Comparison of ENCODE assay signal across 19 cellular contexts in the genomic region with DNA sequence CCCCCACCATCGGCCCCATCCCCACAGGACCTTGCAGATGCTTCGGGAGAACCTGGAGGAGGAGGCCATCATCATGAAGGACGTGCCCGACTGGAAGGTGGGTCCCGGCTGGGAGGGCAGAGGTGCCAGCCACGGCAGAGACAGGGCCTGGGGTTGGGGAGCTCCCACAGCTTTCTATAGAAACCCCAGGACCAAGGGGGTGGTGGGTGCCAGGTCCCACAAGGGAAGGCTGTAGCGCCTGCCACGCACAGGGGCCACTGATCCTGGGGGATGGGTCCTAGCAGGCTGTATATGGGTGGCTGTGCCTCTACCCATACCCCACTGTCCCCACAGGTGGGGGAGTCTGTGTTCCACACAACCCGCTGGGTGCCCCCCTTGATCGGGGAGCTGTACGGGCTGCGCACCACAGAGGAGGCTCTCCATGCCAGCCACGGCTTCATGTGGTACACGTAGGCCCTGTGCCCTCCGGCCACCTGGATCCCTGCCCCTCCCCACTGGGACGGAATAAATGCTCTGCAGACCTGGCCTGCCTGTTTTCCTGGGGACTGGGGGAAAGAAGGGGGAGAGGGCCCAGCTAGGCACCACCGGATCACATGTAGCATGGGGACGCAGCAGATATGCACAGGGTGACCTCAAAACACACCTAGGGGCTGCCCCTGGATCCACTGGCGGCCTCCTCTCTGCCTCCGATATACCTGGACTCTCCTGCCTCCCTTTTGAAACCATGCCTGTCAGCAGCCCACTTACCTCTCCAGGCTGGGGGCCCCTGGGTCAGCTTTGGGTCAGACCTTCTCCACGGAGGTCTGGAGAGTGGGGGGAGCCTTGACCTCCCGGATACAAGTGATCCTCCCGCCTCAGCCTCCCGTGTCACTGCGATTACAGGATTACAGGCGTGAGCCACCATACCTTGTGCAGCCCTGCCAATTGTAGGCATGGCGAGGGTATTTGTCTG. TPM values are rescaled to one million over a fixed set of nuclear protein-coding genes. Genes with fewer than 3 reads are reported as not detected.
"Had no signal": no experiment of that assay in that cellular context is flagged by ENCODE, and none has a peak within 500 bp of the region (broad histone marks: within the 10 kb centered on the region; RNA-seq: fewer than 3 reads in every experiment).

No MANE protein-coding gene starts in this region.

- H3K9ac ChIP-seq: neural progenitor cell had no signal

- H3K27ac ChIP-seq: body of pancreas, heart right ventricle, neural progenitor cell, thoracic aorta, vagina, VCaP had no signal

- H3K27me3 ChIP-seq: body of pancreas, cardiac muscle cell, heart right ventricle, neural progenitor cell, vagina had no signal

- H3K9me3 ChIP-seq: body of pancreas, heart right ventricle, thoracic aorta, vagina had no signal

- H3K4me3 ChIP-seq: body of pancreas, cardiac muscle cell, neural progenitor cell, thoracic aorta had no signal

- ATAC-seq: activated CD4-positive, CD25-positive, alpha-beta regulatory T cell treated with anti-CD3 and anti-CD28 coated beads, Interleukin-2, amount 50 U/mL, for 24 hours; activated CD8-positive, alpha-beta memory T cell treated with anti-CD3 and anti-CD28 coated beads, Interleukin-2, amount 10 ng/mL, durations not matched to agents 7 days and 5 days; activated CD8-positive, alpha-beta T cell treated with anti-CD3 and anti-CD28 coated beads for 36 hours; body of pancreas; naive thymus-derived CD8-positive, alpha-beta T cell; stimulated activated naive B cell treated with anti-CD40 and anti-IgM and Interleukin-4, amounts not matched to agents 10 μg/mL and 1 μg/mL and 100 μg/mL, for 72 hours had no signal

- DNase-seq: activated CD4-positive, alpha-beta T cell treated with anti-CD3 and anti-CD28 coated beads, Interleukin-2, amount 10 ng/mL, durations not matched to agents 24 days and 14 days; activated CD8-positive, alpha-beta memory T cell treated with anti-CD3 and anti-CD28 coated beads, Interleukin-2, amount 10 ng/mL, durations not matched to agents 7 days and 5 days; activated CD8-positive, alpha-beta T cell treated with anti-CD3 and anti-CD28 coated beads for 36 hours; activated gamma-delta T cell treated with Interleukin-2 at 50 U/mL for 16 hours; activated T-cell treated with anti-CD3 and anti-CD28 coated beads for 4 hours; body of pancreas; effector CD4-positive, alpha-beta T cell; naive thymus-derived CD8-positive, alpha-beta T cell; stimulated activated CD4-positive, alpha-beta T cell treated with anti-CD3 and anti-CD28 coated beads, Interleukin-2, amount 100 ng/mL, for 48 hours; stimulated activated CD8-positive, alpha-beta memory T cell treated with anti-CD3 and anti-CD28 coated beads, Interleukin-4, amount 100 ng/mL, for 48 hours; stimulated activated naive B cell treated with anti-CD40 and anti-IgM and Interleukin-4, amounts not matched to agents 10 μg/mL and 1 μg/mL and 100 μg/mL, for 72 hours had no signal

- H2AFZ ChIP-seq: neural progenitor cell had no signal

- H3K36me3 ChIP-seq: neural progenitor cell had no signal

RNA-seq across cellular contexts. Expression of a gene that starts 10.1 kb away (rescaled TPM):
- total RNA-seq: lung microvascular endothelial cell had no signal
